ENCODE assay signal across 16 cellular contexts in the genomic region with DNA sequence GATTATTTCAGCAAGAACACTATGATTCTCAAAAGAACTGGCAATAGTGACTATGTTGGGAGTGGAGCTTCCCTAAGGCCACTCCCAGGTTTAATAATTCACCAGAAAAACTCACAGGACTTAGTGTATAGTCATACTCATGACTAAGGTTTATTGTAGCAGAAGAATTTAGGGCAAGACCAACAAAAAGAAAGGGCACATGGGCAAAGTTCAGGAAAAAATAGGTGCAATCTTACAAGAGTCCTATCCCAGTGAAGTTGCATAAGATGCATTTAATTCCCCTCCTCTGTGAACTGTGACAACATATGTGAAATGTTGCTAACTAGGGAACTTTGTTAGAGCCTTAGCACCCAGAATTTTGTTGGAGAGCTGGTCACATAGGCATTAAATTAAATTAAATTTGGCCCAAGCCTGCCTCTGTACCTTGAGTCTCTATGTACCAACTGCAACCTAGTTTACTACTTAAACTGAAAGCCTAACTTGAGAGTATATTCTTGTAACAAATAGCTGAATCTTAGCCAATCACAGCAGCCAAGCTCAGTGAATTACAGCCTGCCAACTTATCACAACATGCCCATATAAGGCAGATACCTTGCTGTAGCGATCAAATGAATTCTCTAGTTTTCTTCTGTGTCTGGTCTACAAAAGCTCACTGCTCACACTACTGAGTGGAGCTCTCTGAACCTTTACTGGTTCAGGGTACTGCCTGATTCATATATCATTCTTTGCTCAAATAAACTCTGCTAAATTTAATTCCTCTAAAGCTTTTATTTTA.
DNase-seq lines count a peak whose midpoint lies in the region; ATAC-seq, FAIRE-seq and TF ChIP-seq lines count a peak whose summit lies in the region.
"Had no signal": no experiment of that assay in that cellular context is flagged by ENCODE, and none has a peak within 500 bp of the region (broad histone marks: within the 10 kb centered on the region; RNA-seq: fewer than 3 reads in every experiment).

No MANE protein-coding gene starts in this region.

- H3K27me3 ChIP-seq in gastroesophageal sphincter (no peaks in the 10 kb centered on the region), small intestine (ENCODE audit: control insufficient read depth in 2 of 2, insufficient read depth in 2 of 2, low read length in 2 of 2) (no peaks in the 10 kb centered on the region)

- TF ChIP-seq POLR2A in gastroesophageal sphincter (IDR thresholded peaks at IDR 0.05) = no peak

- H3K4me3 ChIP-seq in astrocyte of the spinal cord (ENCODE audit: low read depth, low read length) (no peak overlapping the region), gastroesophageal sphincter (no peak overlapping the region), small intestine (ENCODE audit: low read depth in 1 of 2, low read length in 2 of 2) (no peak overlapping the region)
- H3K4me3 ChIP-seq: left ventricle myocardium inferior had no signal

- peaks cover 0 to 16% (median 0%) of the 10 kb centered on the region in 3 donors for H3K4me1 ChIP-seq in gastroesophageal sphincter
- H3K4me1 ChIP-seq in small intestine (ENCODE audit: control insufficient read depth in 2 of 2, insufficient read depth in 1 of 2, low read depth in 1 of 2, low read length in 1 of 2) = no peaks in the 10 kb centered on the region
- H3K4me1 ChIP-seq: left ventricle myocardium inferior had no signal

- peak; percentile 51 for FAIRE-seq in small intestine (lab: Jason Lieb, UNC)

- TF ChIP-seq CTCF in astrocyte of the spinal cord (IDR thresholded peaks at IDR 0.05; ENCODE audit: low read depth, low read length) (no peak), gastroesophageal sphincter (IDR thresholded peaks at IDR 0.05) (no peak)

- 36 to 40% methylated on average over 1 of the region's 1 CpG for WGBS in gastroesophageal sphincter (ENCODE audit: low coverage in 1 of 2), 2 donors
- WGBS in small intestine, 3 donors = 17 to 66% (median 54%) methylated on average over 1 of the region's 1 CpG

- no peak for TF ChIP-seq EP300 in gastroesophageal sphincter (IDR thresholded peaks at IDR 0.05)

- DNase-seq in HPDE6-E6E7 (ENCODE audit: extremely low spot score) (peak; percentile 49), astrocyte of the spinal cord (ENCODE audit: low read depth, low spot score) (peak; percentile 28), small intestine (peak; percentile 94), NCI-H1417 (lab: John Stamatoyannopoulos, UW) (no peak), NCI-H2171 (lab: John Stamatoyannopoulos, UW) (no peak)
- no peak for DNase-seq in activated naive CD4-positive, alpha-beta T cell treated with anti-CD3 and anti-CD28 coated beads, Interleukin-2, amount 50 U/mL, for 16 hours
- DNase-seq: activated CD4-positive, alpha-beta T cell treated with anti-CD3 and anti-CD28 coated beads for 4 hours; activated T-cell treated with anti-CD3 and anti-CD28 coated beads, Interleukin-2, amount 50 U/mL, for 4 hours; amygdala; CD4-positive, alpha-beta memory T cell; dermis blood vessel endothelial cell; left ventricle myocardium inferior; NCI-H1092 treated with DMSO at 0.1 percent for 48 hours; T-helper 2 cell had no signal

- no peaks in the 10 kb centered on the region for H3K9me3 ChIP-seq in gastroesophageal sphincter
- H3K9me3 ChIP-seq in small intestine (ENCODE audit: control insufficient read depth, low read depth) = no peaks in the 10 kb centered on the region

- in situ Hi-C loops in astrocyte of the spinal cord (cut with HindIII; ENCODE audit: low sequenced_read_pairs) = no loop called here

- H3K36me3 ChIP-seq in gastroesophageal sphincter = no peaks in the 10 kb centered on the region
- H3K36me3 ChIP-seq in small intestine (ENCODE audit: control insufficient read depth in 2 of 2, insufficient read depth in 2 of 2, low read length in 2 of 2) = no peaks in the 10 kb centered on the region
- H3K36me3 ChIP-seq: left ventricle myocardium inferior had no signal

- H3K27ac ChIP-seq in gastroesophageal sphincter (peak overlapping the region; percentile 61 to 72 (median 68)), small intestine (ENCODE audit: low read depth in 1 of 2, low read length in 1 of 2) (peak overlapping the region; percentile 12 to 66)
- H3K27ac ChIP-seq: left ventricle myocardium inferior had no signal

- ATAC-seq in gastroesophageal sphincter = peak; percentile 74
- no peak for ATAC-seq in GM18520 (IDR thresholded peaks at IDR 0.05; ENCODE audit: unreplicated experiment)
- ATAC-seq: activated T-cell treated with anti-CD3 and anti-CD28 coated beads, Interleukin-2, amount 50 U/mL, for 4 hours had no signal

Comparison
In these comparisons a context has a peak if more than half of its experiments do, and no peak if none do; other contexts are left out.
1. DNase-seq: peak in HPDE6-E6E7 (single experiment), astrocyte of the spinal cord (single experiment) and small intestine (single experiment); none in NCI-H1417 (0 of 3), NCI-H2171 (single experiment) and activated naive CD4-positive, alpha-beta T cell treated with anti-CD3 and anti-CD28 coated beads, Interleukin-2, amount 50 U/mL, for 16 hours (single experiment).